ENCODE assay signal across 8 cellular contexts in the genomic region with DNA sequence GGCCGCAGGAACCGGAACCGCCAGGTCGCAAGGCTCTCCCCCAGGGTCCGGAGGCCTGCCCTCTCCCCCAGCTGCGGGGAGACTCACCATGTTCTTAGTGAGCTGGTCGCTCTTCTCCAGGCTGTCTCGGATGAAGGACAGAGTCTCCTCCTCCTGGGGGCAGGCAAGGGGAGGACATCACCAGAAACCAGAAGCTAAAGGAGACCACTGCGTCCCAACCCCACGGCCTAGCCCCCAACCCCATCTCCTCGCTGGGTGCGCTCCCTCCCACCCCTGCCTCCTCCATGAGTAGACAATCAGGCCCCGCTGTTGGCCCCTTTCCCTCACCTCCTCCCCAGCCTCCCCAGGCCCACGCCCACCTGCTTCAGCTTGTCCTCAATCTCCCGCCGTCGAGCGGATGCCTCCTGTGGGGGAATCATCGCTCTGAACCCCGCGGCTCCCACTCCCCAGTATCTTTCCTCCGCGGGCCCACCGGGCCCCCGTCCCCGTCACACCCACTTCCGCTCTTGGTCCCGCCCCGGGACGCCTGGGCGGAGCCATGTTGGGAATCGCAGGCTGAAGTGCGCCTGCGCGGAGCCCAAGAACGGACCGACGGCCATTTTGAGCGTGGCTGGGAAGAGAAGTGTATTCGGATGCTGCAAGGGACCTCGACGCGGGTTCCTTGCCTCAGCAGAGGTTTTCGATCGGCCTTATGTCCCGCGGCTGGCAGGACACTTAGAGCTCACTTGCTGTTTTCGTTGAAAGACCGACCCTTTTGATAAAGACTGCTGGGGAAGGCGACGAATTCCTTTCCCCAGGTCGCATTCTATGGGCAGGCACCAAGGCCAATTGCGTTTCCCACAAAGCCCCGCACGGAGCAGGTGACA. TPM values are rescaled to one million over a fixed set of nuclear protein-coding genes. Genes with fewer than 3 reads are reported as not detected.
DNase-seq lines count a peak whose midpoint lies in the region; ATAC-seq and TF ChIP-seq lines count a peak whose summit lies in the region.

A gene with protein sequence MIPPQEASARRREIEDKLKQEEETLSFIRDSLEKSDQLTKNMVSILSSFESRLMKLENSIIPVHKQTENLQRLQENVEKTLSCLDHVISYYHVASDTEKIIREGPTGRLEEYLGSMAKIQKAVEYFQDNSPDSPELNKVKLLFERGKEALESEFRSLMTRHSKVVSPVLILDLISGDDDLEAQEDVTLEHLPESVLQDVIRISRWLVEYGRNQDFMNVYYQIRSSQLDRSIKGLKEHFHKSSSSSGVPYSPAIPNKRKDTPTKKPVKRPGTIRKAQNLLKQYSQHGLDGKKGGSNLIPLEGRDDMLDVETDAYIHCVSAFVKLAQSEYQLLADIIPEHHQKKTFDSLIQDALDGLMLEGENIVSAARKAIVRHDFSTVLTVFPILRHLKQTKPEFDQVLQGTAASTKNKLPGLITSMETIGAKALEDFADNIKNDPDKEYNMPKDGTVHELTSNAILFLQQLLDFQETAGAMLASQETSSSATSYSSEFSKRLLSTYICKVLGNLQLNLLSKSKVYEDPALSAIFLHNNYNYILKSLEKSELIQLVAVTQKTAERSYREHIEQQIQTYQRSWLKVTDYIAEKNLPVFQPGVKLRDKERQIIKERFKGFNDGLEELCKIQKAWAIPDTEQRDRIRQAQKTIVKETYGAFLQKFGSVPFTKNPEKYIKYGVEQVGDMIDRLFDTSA (minus strand): TSS at position 514 of the 866 bp plus-strand sequence. CDS start 95 bp downstream, at position 419.

- peak; percentile 45 for TF ChIP-seq POLR2A in right lobe of liver (IDR thresholded peaks at IDR 0.05)

- 0% methylated on average over 13 of the region's 55 CpGs for WGBS in right lobe of liver (ENCODE audit: insufficient coverage, low coverage, low lambda C conversion rate, missing lambda C conversion rate)

- H3K4me1 ChIP-seq in right lobe of liver = peaks cover 0 to 10% (median 4%) of the 10 kb centered on the region in 4 donors

- peaks cover 0 to 22% (median 3%) of the 10 kb centered on the region in 4 donors for H3K36me3 ChIP-seq in right lobe of liver

- peak within 1 kb of the TSS; percentile 12 to 66 (median 66) for H3K27ac ChIP-seq in right lobe of liver

- peak within 1 kb of the TSS; percentile 72 to 82 (median 79) for H3K4me3 ChIP-seq in right lobe of liver

- intact Hi-C loops in right lobe of liver (cut with DNase I) = no loop called here

- no peak for TF ChIP-seq CTCF in right lobe of liver (IDR thresholded peaks at IDR 0.05)

- peak; percentile 90 for ATAC-seq in GM19035 (IDR thresholded peaks at IDR 0.05; ENCODE audit: unreplicated experiment)
- peak; percentile 82 for ATAC-seq in HG03520 (IDR thresholded peaks at IDR 0.05; ENCODE audit: unreplicated experiment)
- ATAC-seq in right lobe of liver = peak; percentile 94 to 98 (median 98)

- DNase-seq in AG08396 (ENCODE audit: low spot score) (peak; percentile 99), NCI-H748 (lab: John Stamatoyannopoulos, UW; ENCODE audit: unreplicated experiment) (peak; percentile 90), dermis blood vessel endothelial cell (peak; percentile 95), right lobe of liver (peak; percentile 92 to 94 (median 92))
- peak; percentile 89 to 91 for DNase-seq in activated CD4-positive, alpha-beta T cell treated with anti-CD3 and anti-CD28 coated beads, Interleukin-2, amount 50 U/mL, for 24 hours (ENCODE audit: low read depth in 1 of 2, low spot score in 1 of 2)
- DNase-seq in stimulated activated CD4-positive, alpha-beta T cell treated with anti-CD3 and anti-CD28 coated beads, Interleukin-4, amount 100 ng/mL, for 24 hours = peak; percentile 92

- H3K9me3 ChIP-seq in right lobe of liver = no peaks in the 10 kb centered on the region

- H3K27me3 ChIP-seq in right lobe of liver = no peaks in the 10 kb centered on the region

RNA-seq across cellular contexts. Expression of the gene that starts here (rescaled TPM):
- total RNA-seq in dermis blood vessel endothelial cell (102 and 114 TPM in 2 replicates), right lobe of liver (10 to 100 TPM; 38.5 to 57.9 (median 50.6) TPM)

Comparison
In these comparisons a context has a peak if more than half of its experiments do, and no peak if none do; other contexts are left out.
1. Peak in every context shown above with its lines: DNase-seq, ATAC-seq, H3K4me3 ChIP-seq and H3K27ac ChIP-seq.